In genomic region chr19:29404951-29405727, GRCh38 we compare ENCODE assay signal across 11 cellular contexts.
DNase-seq lines count a peak whose midpoint lies in the region; ATAC-seq, FAIRE-seq and TF ChIP-seq lines count a peak whose summit lies in the region.
"Had no signal": no experiment of that assay in that cellular context is flagged by ENCODE, and none has a peak within 500 bp of the region (broad histone marks: within the 10 kb centered on the region; RNA-seq: fewer than 3 reads in every experiment).

No MANE protein-coding gene starts in this region.

- ATAC-seq in gastroesophageal sphincter = peak; percentile 67
- ATAC-seq in HG03135 (IDR thresholded peaks at IDR 0.05; ENCODE audit: unreplicated experiment) = no peak
- no peak for ATAC-seq in HG03460 (IDR thresholded peaks at IDR 0.05; ENCODE audit: unreplicated experiment)
- no peak for ATAC-seq in HG03442 (IDR thresholded peaks at IDR 0.05; ENCODE audit: unreplicated experiment)

- POLR2A ChIA-PET in HEK293 (lab: Yijun Ruan, JAX) = interaction anchor here (0.8 kb wide), 1 partner anchor 41 kb away, joined by 3 read pairs; no protein-coding TSS in a partner anchor

- no peak overlapping the region for H3K4me3 ChIP-seq in HEK293 (ENCODE audit: low read depth, low read length)
- peak overlapping the region in 1 of 2 donors; percentile 16 for H3K4me3 ChIP-seq in gastroesophageal sphincter
- no peak overlapping the region for H3K4me3 ChIP-seq in small intestine (ENCODE audit: low read depth in 1 of 2, low read length in 2 of 2)

- no peak for TF ChIP-seq EP300 in gastroesophageal sphincter (IDR thresholded peaks at IDR 0.05)

- WGBS in gastroesophageal sphincter (ENCODE audit: low coverage in 1 of 2), 2 donors = 11% methylated on average over 19 of the region's 33 CpGs; no CpG with 5 or more reads in 1 of the 2 donors
- 14 to 19% (median 16%) methylated on average over 33 of the region's 33 CpGs for WGBS in small intestine, 3 donors

- H3K27ac ChIP-seq in HEK293 (ENCODE audit: extremely low read depth, low read depth, low read length) = no peak overlapping the region
- H3K27ac ChIP-seq in gastroesophageal sphincter = peak overlapping the region in 3 of 4 donors; percentile 71 to 81 (median 75)
- H3K27ac ChIP-seq in small intestine (ENCODE audit: low read depth in 1 of 2, low read length in 1 of 2) = peak overlapping the region in 1 of 2 donors; percentile 32
- H3K27ac ChIP-seq: KMS-11 had no signal

- H3K9me3 ChIP-seq in HEK293 (ENCODE audit: control insufficient read depth, insufficient read depth, low read depth, low read length) (no peaks in the 10 kb centered on the region), gastroesophageal sphincter (no peaks in the 10 kb centered on the region), small intestine (ENCODE audit: control insufficient read depth, low read depth) (no peaks in the 10 kb centered on the region)

- H3K36me3 Mint-ChIP-seq in progenitor cell of endocrine pancreas (ENCODE audit: insufficient read depth) = no peaks in the 10 kb centered on the region
- H3K36me3 Mint-ChIP-seq: activated naive CD4-positive, alpha-beta T cell treated with anti-CD3 and anti-CD28 coated beads, Interleukin-2, amount 50 U/mL, for 24 hours had no signal

- H3K4me1 Mint-ChIP-seq in progenitor cell of endocrine pancreas (ENCODE audit: low read depth) = peaks cover 2% of the 10 kb centered on the region
- H3K4me1 Mint-ChIP-seq: activated naive CD4-positive, alpha-beta T cell treated with anti-CD3 and anti-CD28 coated beads, Interleukin-2, amount 50 U/mL, for 24 hours had no signal

- H3K27ac Mint-ChIP-seq in progenitor cell of endocrine pancreas = peak overlapping the region; percentile 55
- H3K27ac Mint-ChIP-seq: activated naive CD4-positive, alpha-beta T cell treated with anti-CD3 and anti-CD28 coated beads, Interleukin-2, amount 50 U/mL, for 24 hours had no signal

- TF ChIP-seq CTCF in HEK293 (tag by site-specific recombination; IDR thresholded peaks at IDR 0.05) = no peak
- no peak for TF ChIP-seq CTCF in gastroesophageal sphincter (IDR thresholded peaks at IDR 0.05)
- TF ChIP-seq CTCF in progenitor cell of endocrine pancreas (IDR thresholded peaks at IDR 0.05; ENCODE audit: unreplicated experiment) = no peak

- H3K4me1 ChIP-seq in HEK293 (ENCODE audit: control insufficient read depth, insufficient read depth, low read length) (no peaks in the 10 kb centered on the region), gastroesophageal sphincter (peaks cover 0 to 16% (median 12%) of the 10 kb centered on the region in 3 donors), small intestine (ENCODE audit: control insufficient read depth in 2 of 2, insufficient read depth in 1 of 2, low read depth in 1 of 2, low read length in 1 of 2) (no peaks in the 10 kb centered on the region)

- DNase-seq in NCI-H345 treated with DMSO at 0.1 percent for 48 hours (lab: John Stamatoyannopoulos, UW; ENCODE audit: unreplicated experiment) = peak; percentile 98
- DNase-seq in progenitor cell of endocrine pancreas (ENCODE audit: low spot score, unreplicated experiment) = peak; percentile 19
- DNase-seq in small intestine = no peak
- DNase-seq: erythroblast had no signal

- no peak for TF ChIP-seq POLR2A in gastroesophageal sphincter (IDR thresholded peaks at IDR 0.05)

- H3K27me3 Mint-ChIP-seq in progenitor cell of endocrine pancreas = peaks cover 23% of the 10 kb centered on the region
- H3K27me3 Mint-ChIP-seq: activated naive CD4-positive, alpha-beta T cell treated with anti-CD3 and anti-CD28 coated beads, Interleukin-2, amount 50 U/mL, for 24 hours had no signal

- H3K9me3 Mint-ChIP-seq in progenitor cell of endocrine pancreas (ENCODE audit: low read depth) = no peaks in the 10 kb centered on the region
- H3K9me3 Mint-ChIP-seq: activated naive CD4-positive, alpha-beta T cell treated with anti-CD3 and anti-CD28 coated beads, Interleukin-2, amount 50 U/mL, for 24 hours had no signal

- CTCF ChIA-PET in HEK293 (lab: Yijun Ruan, JAX) = interaction anchor here (1.0 kb wide), 1 partner anchor 8 kb away, joined by 4 read pairs; no protein-coding TSS in a partner anchor

- no peak overlapping the region for H3K4me3 Mint-ChIP-seq in progenitor cell of endocrine pancreas (ENCODE audit: low read depth)
- H3K4me3 Mint-ChIP-seq: activated naive CD4-positive, alpha-beta T cell treated with anti-CD3 and anti-CD28 coated beads, Interleukin-2, amount 50 U/mL, for 24 hours had no signal

- FAIRE-seq in small intestine (lab: Jason Lieb, UNC) = no peak

- no peaks in the 10 kb centered on the region for H3K36me3 ChIP-seq in HEK293 (ENCODE audit: control insufficient read depth in 2 of 2, insufficient read depth in 1 of 2, low read length in 2 of 2)
- H3K36me3 ChIP-seq in gastroesophageal sphincter = no peaks in the 10 kb centered on the region
- no peaks in the 10 kb centered on the region for H3K36me3 ChIP-seq in small intestine (ENCODE audit: control insufficient read depth in 2 of 2, insufficient read depth in 2 of 2, low read length in 2 of 2)

- H3K27me3 ChIP-seq in gastroesophageal sphincter = peaks cover 5% of the 10 kb centered on the region
- peaks cover 0 to 2% of the 10 kb centered on the region in 2 donors for H3K27me3 ChIP-seq in small intestine (ENCODE audit: control insufficient read depth in 2 of 2, insufficient read depth in 2 of 2, low read length in 2 of 2)

TF ChIP-seq in HEK293, 187 proteins besides CTCF, POLR2A, EP300 and RAD21:
- TF ChIP-seq ZNF521 (tag by site-specific recombination; IDR thresholded peaks at IDR 0.05) (no peak), ZNF600 (tag by site-specific recombination; IDR thresholded peaks at IDR 0.05) (0 out of 2 replicates have a peak, but pooled peaks have one; percentile 31)
TF ChIP-seq in HEK293: peak in this region for 1.
